In genomic region chr14:63878792-63879191, GRCh38 we compare ENCODE assay signal across 31 cellular contexts.
"Had no signal": no experiment of that assay in that cellular context is flagged by ENCODE, and none has a peak within 500 bp of the region (broad histone marks: within the 10 kb centered on the region; RNA-seq: fewer than 3 reads in every experiment).

No MANE protein-coding gene starts in this region.

- H3K27me3 Mint-ChIP-seq: activated CD4-positive, alpha-beta memory T cell treated with anti-CD3 and anti-CD28 coated beads for 36 hours; activated CD4-positive, alpha-beta T cell treated with anti-CD3 and anti-CD28 coated beads, Interleukin-2, amount 10 ng/mL, durations not matched to agents 24 days and 14 days; activated T-helper 17 cell treated with anti-CD3 and anti-CD28 coated beads, Interleukin-2, amount 50 U/mL, for 72 hours; progenitor cell of endocrine pancreas; stimulated activated naive CD8-positive, alpha-beta T cell treated with anti-CD3 and anti-CD28 coated beads, Interleukin-15, Interleukin-2, amounts not matched to agents 100 ng/mL and 50 ng/mL, for 24 hours had no signal

- ATAC-seq: activated T-helper 17 cell treated with anti-CD3 and anti-CD28 coated beads, Interleukin-2, amount 50 U/mL, for 72 hours; esophagus mucosa; heart left ventricle; left lobe of liver; lower lobe of right lung; stimulated activated effector memory CD8-positive, alpha-beta T cell treated with anti-CD3 and anti-CD28 coated beads, Interleukin-12 subunit alpha, Interleukin-12 subunit beta, amount 100 ng/mL, for 72 hours had no signal

- H3K9me3 Mint-ChIP-seq: activated CD4-positive, alpha-beta memory T cell treated with anti-CD3 and anti-CD28 coated beads for 36 hours; activated CD4-positive, alpha-beta T cell treated with anti-CD3 and anti-CD28 coated beads, Interleukin-2, amount 10 ng/mL, durations not matched to agents 24 days and 14 days; activated T-helper 17 cell treated with anti-CD3 and anti-CD28 coated beads, Interleukin-2, amount 50 U/mL, for 72 hours; nephron; stimulated activated effector memory CD8-positive, alpha-beta T cell treated with anti-CD3 and anti-CD28 coated beads, Interleukin-12 subunit alpha, Interleukin-12 subunit beta, amount 100 ng/mL, for 72 hours; stimulated activated naive CD8-positive, alpha-beta T cell treated with anti-CD3 and anti-CD28 coated beads, Interleukin-15, Interleukin-2, amounts not matched to agents 100 ng/mL and 50 ng/mL, for 24 hours had no signal

- DNase-seq: activated CD4-positive, alpha-beta memory T cell treated with anti-CD3 and anti-CD28 coated beads for 36 hours; activated CD4-positive, alpha-beta T cell treated with anti-CD3 and anti-CD28 coated beads, Interleukin-2, amount 10 ng/mL, durations not matched to agents 24 days and 14 days; activated CD4-positive, CD25-positive, alpha-beta regulatory T cell treated with anti-CD3 and anti-CD28 coated beads, Interleukin-2, amount 50 U/mL, for 72 hours; activated CD8-positive, alpha-beta memory T cell treated with anti-CD3 and anti-CD28 coated beads, Interleukin-2, amount 50 U/mL, for 4 hours; activated gamma-delta T cell treated with Interleukin-2 at 50 U/mL for 16 hours; activated naive CD4-positive, alpha-beta T cell treated with anti-CD3 and anti-CD28 coated beads, Interleukin-2, amount 50 U/mL, for 16 hours; activated T-cell treated with anti-CD3 and anti-CD28 coated beads, Interleukin-2, amount 50 U/mL, for 1 hour; amniotic stem cell; central memory CD4-positive, alpha-beta T cell; foreskin fibroblast; heart left ventricle; hypothalamus; kidney glomerular epithelial cell; lower lobe of right lung; mesenchymal stem cell; ovary; sigmoid colon; small intestine; stimulated activated CD4-positive, alpha-beta T cell treated with anti-CD3 and anti-CD28 coated beads, Interleukin-4, amount 100 ng/mL, for 24 hours; substantia nigra; T-helper 1 cell; WERI-Rb-1 had no signal

- H3K27me3 ChIP-seq: heart left ventricle, ovary, sigmoid colon, tibial nerve had no signal

- H3K27ac Mint-ChIP-seq: activated CD4-positive, alpha-beta memory T cell treated with anti-CD3 and anti-CD28 coated beads for 36 hours; activated CD4-positive, alpha-beta T cell treated with anti-CD3 and anti-CD28 coated beads, Interleukin-2, amount 10 ng/mL, durations not matched to agents 24 days and 14 days; stimulated activated naive CD8-positive, alpha-beta T cell treated with anti-CD3 and anti-CD28 coated beads, Interleukin-15, Interleukin-2, amounts not matched to agents 100 ng/mL and 50 ng/mL, for 24 hours had no signal

- H3K4me3 Mint-ChIP-seq: activated CD4-positive, alpha-beta memory T cell treated with anti-CD3 and anti-CD28 coated beads for 36 hours; activated CD4-positive, alpha-beta T cell treated with anti-CD3 and anti-CD28 coated beads, Interleukin-2, amount 10 ng/mL, durations not matched to agents 24 days and 14 days; activated T-helper 17 cell treated with anti-CD3 and anti-CD28 coated beads, Interleukin-2, amount 50 U/mL, for 72 hours; nephron; stimulated activated effector memory CD8-positive, alpha-beta T cell treated with anti-CD3 and anti-CD28 coated beads, Interleukin-12 subunit alpha, Interleukin-12 subunit beta, amount 100 ng/mL, for 72 hours; stimulated activated naive CD8-positive, alpha-beta T cell treated with anti-CD3 and anti-CD28 coated beads, Interleukin-15, Interleukin-2, amounts not matched to agents 100 ng/mL and 50 ng/mL, for 24 hours had no signal

- H3K36me3 ChIP-seq: heart left ventricle, lower lobe of right lung, neutrophil, ovary, sigmoid colon, tibial nerve, WERI-Rb-1 had no signal

- H3K9me3 ChIP-seq: heart left ventricle, lower lobe of right lung, neutrophil, ovary, sigmoid colon, tibial nerve had no signal

- H3K27ac ChIP-seq: lower lobe of right lung, neutrophil, ovary, WERI-Rb-1 had no signal

- H3K4me3 ChIP-seq: heart left ventricle, lower lobe of right lung, ovary, sigmoid colon, tibial nerve had no signal

- H3K36me3 Mint-ChIP-seq: stimulated activated effector memory CD8-positive, alpha-beta T cell treated with anti-CD3 and anti-CD28 coated beads, Interleukin-12 subunit alpha, Interleukin-12 subunit beta, amount 100 ng/mL, for 72 hours had no signal
